ENCODE assay signal across 18 cellular contexts in the genomic region with DNA sequence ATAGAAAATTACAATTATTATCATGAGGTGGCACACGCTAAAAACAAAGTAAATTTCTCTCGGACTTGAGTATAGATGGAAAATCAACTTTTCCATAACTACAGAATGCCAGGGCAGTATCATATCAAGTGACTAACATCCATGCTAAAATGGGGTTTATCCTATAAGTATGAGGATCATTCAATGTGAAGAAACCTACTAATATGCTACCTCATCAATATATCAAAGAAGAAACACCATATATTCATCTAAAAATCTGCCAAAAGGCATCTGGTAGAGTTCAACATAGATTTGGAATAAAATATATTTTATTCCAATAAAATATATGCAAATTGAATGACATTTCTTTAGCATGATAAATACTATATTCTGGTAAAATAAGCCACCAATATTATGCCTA.
DNase-seq lines count a peak whose midpoint lies in the region; ATAC-seq, FAIRE-seq and TF ChIP-seq lines count a peak whose summit lies in the region.
"Had no signal": no experiment of that assay in that cellular context is flagged by ENCODE, and none has a peak within 500 bp of the region (broad histone marks: within the 10 kb centered on the region; RNA-seq: fewer than 3 reads in every experiment).

No MANE protein-coding gene starts in this region.

- H3K4me1 ChIP-seq in A549 (no peaks in the 10 kb centered on the region), smooth muscle cell (ENCODE audit: low read depth) (peaks cover 14% of the 10 kb centered on the region)
- H3K4me1 ChIP-seq: Caco-2 had no signal

- no peak for TF ChIP-seq RAD21 in A549 (conservative IDR thresholded peaks at IDR 0.05 in 1 of 2, IDR thresholded peaks at IDR 0.05 in 1 of 2)

- FAIRE-seq in A204.1 (lab: Jason Lieb, UNC) (peak; percentile 9), A549 (lab: Jason Lieb, UNC) (no peak)
- FAIRE-seq: D721Med, GM12891, GM19239 had no signal

- H3K9me3 ChIP-seq in A549 (no peaks in the 10 kb centered on the region), smooth muscle cell (replicated peaks; ENCODE audit: low read depth) (no peaks in the 10 kb centered on the region)
- H3K9me3 ChIP-seq: BLaER1 treated with 17β-estradiol and CSF1 and Interleukin-3, amounts not matched to agents 10 nM and 100 nM; Caco-2 had no signal

- no peak for TF ChIP-seq EP300 in A549 (IDR thresholded peaks at IDR 0.05)

- TF ChIP-seq CTCF in A549 (IDR thresholded peaks at IDR 0.05) = no peak
- no peak for TF ChIP-seq CTCF in smooth muscle cell (IDR thresholded peaks at IDR 0.05; ENCODE audit: borderline replicate concordance, insufficient read depth, poor library complexity, severe bottlenecking)

- ATAC-seq in A549 = no peak
- ATAC-seq: CD8-positive, alpha-beta T cell had no signal

- WGBS in A549 (ENCODE audit: missing lambda C conversion rate) = 1% methylated on average over 2 of the region's 2 CpGs
- 98% methylated on average over 2 of the region's 2 CpGs for WGBS in smooth muscle cell (ENCODE audit: low lambda C conversion rate)

- CTCF ChIA-PET in A549 (lab: Yijun Ruan, JAX) = no interaction called here

- no peak for DNase-seq in A549 (ENCODE audit: low read depth in 1 of 2, low spot score in 1 of 2)
- no peak for DNase-seq in smooth muscle cell (lab: John Stamatoyannopoulos, UW; ENCODE audit: unreplicated experiment)
- DNase-seq in kidney tubule cell (ENCODE audit: low spot score) = no peak
- DNase-seq in RKO (ENCODE audit: low spot score) = no peak
- DNase-seq: 8988T; AML-193; Caco-2; Calu3; CD4-positive, alpha-beta T cell; CD8-positive, alpha-beta T cell; DMS79 treated with DMSO at 0.1 percent for 48 hours; GF-D8 had no signal

- no peaks in the 10 kb centered on the region for H3F3A ChIP-seq in smooth muscle cell (ENCODE audit: low read depth)

- H3K27ac ChIP-seq in A549 = no peak overlapping the region
- H3K27ac ChIP-seq in smooth muscle cell (ENCODE audit: low read depth) = no peak overlapping the region
- H3K27ac ChIP-seq: BLaER1 treated with 17β-estradiol and CSF1 and Interleukin-3, amounts not matched to agents 10 nM and 100 nM; C4-2B had no signal

- H3K4me2 ChIP-seq in A549 = no peak overlapping the region
- H3K4me2 ChIP-seq in smooth muscle cell = peak overlapping the region; percentile 62
- H3K4me2 ChIP-seq: BLaER1 treated with 17β-estradiol and CSF1 and Interleukin-3, amounts not matched to agents 10 nM and 100 nM had no signal

- H3K79me2 ChIP-seq in smooth muscle cell (ENCODE audit: low read depth) = no peaks in the 10 kb centered on the region

- H2AFZ ChIP-seq in smooth muscle cell (ENCODE audit: low read depth) = no peak overlapping the region

- no peaks in the 10 kb centered on the region for H3K36me3 ChIP-seq in smooth muscle cell (ENCODE audit: low read depth)
- H3K36me3 ChIP-seq: BLaER1 treated with 17β-estradiol and CSF1 and Interleukin-3, amounts not matched to agents 10 nM and 100 nM had no signal

- POLR2A ChIA-PET in A549 (lab: Yijun Ruan, JAX) = no interaction called here

- H3K27me3 ChIP-seq in smooth muscle cell (ENCODE audit: low read depth) = no peaks in the 10 kb centered on the region

- H3K4me3 ChIP-seq in A549 = no peak overlapping the region
- H3K4me3 ChIP-seq in smooth muscle cell = no peak overlapping the region
- H3K4me3 ChIP-seq: BLaER1 treated with 17β-estradiol and CSF1 and Interleukin-3, amounts not matched to agents 10 nM and 100 nM had no signal

- H3K9ac ChIP-seq in smooth muscle cell (ENCODE audit: low read depth) = no peak overlapping the region
- H3K9ac ChIP-seq: BLaER1 treated with 17β-estradiol and CSF1 and Interleukin-3, amounts not matched to agents 10 nM and 100 nM had no signal

- no peaks in the 10 kb centered on the region for H4K20me1 ChIP-seq in smooth muscle cell (ENCODE audit: low read depth)
- H4K20me1 ChIP-seq: BLaER1 treated with 17β-estradiol and CSF1 and Interleukin-3, amounts not matched to agents 10 nM and 100 nM had no signal

- TF ChIP-seq POLR2A in A549 (IDR thresholded peaks at IDR 0.05; ENCODE audit: low read length) = no peak

TF ChIP-seq in A549, 52 proteins besides CTCF, POLR2A, EP300 and RAD21:
- peak; percentile 54 for TF ChIP-seq MAFK (IDR thresholded peaks at IDR 0.05; ENCODE audit: partially characterized antibody)
- TF ChIP-seq CEBPB (IDR thresholded peaks at IDR 0.05) = no peak
